Comparison of ENCODE assay signal across 1 cellular context in the genomic region with DNA sequence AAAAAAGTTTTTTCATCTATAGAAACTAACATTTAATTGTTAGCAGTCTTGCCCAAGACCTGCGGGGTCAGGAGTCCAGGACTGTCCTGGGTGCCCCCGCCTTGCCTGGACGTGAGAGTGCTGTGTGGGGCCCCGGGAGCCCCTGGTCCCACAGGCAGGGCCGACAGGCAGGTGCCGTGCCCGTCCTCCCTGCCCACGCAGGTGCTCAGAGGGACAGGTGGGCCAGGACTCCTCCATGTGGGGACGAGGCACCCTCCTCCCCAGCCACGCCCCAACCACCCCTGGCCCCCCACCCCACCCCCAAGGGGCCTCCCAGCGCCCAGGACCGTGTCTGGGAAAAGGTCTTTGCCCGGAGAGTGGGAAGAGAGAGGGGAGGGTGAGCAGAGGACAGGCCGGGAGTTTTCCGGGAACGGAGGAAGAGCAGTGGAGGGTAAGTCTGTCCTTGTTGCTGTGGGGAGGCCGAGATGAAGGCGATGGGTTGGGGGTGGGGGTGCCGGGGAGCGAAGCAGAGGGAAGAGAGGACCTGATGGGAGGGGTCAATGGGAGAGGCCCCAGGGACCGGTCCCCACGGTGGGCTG.
TF ChIP-seq lines count a peak whose summit lies in the region.

No MANE protein-coding gene starts in this region.

TF ChIP-seq in GM12878, 131 proteins besides CTCF, POLR2A, EP300 and RAD21:
- TF ChIP-seq, protein P1, sequence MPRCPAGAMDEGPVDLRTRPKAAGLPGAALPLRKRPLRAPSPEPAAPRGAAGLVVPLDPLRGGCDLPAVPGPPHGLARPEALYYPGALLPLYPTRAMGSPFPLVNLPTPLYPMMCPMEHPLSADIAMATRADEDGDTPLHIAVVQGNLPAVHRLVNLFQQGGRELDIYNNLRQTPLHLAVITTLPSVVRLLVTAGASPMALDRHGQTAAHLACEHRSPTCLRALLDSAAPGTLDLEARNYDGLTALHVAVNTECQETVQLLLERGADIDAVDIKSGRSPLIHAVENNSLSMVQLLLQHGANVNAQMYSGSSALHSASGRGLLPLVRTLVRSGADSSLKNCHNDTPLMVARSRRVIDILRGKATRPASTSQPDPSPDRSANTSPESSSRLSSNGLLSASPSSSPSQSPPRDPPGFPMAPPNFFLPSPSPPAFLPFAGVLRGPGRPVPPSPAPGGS (IDR thresholded peaks at IDR 0.05; ENCODE audit: borderline replicate concordance, insufficient read depth, low read depth, low read length, poor library complexity, severe bottlenecking) = no peak
- TF ChIP-seq TCF7 (IDR thresholded peaks at IDR 0.05; ENCODE audit: borderline replicate concordance) = no peak
- TF ChIP-seq, protein P2, sequence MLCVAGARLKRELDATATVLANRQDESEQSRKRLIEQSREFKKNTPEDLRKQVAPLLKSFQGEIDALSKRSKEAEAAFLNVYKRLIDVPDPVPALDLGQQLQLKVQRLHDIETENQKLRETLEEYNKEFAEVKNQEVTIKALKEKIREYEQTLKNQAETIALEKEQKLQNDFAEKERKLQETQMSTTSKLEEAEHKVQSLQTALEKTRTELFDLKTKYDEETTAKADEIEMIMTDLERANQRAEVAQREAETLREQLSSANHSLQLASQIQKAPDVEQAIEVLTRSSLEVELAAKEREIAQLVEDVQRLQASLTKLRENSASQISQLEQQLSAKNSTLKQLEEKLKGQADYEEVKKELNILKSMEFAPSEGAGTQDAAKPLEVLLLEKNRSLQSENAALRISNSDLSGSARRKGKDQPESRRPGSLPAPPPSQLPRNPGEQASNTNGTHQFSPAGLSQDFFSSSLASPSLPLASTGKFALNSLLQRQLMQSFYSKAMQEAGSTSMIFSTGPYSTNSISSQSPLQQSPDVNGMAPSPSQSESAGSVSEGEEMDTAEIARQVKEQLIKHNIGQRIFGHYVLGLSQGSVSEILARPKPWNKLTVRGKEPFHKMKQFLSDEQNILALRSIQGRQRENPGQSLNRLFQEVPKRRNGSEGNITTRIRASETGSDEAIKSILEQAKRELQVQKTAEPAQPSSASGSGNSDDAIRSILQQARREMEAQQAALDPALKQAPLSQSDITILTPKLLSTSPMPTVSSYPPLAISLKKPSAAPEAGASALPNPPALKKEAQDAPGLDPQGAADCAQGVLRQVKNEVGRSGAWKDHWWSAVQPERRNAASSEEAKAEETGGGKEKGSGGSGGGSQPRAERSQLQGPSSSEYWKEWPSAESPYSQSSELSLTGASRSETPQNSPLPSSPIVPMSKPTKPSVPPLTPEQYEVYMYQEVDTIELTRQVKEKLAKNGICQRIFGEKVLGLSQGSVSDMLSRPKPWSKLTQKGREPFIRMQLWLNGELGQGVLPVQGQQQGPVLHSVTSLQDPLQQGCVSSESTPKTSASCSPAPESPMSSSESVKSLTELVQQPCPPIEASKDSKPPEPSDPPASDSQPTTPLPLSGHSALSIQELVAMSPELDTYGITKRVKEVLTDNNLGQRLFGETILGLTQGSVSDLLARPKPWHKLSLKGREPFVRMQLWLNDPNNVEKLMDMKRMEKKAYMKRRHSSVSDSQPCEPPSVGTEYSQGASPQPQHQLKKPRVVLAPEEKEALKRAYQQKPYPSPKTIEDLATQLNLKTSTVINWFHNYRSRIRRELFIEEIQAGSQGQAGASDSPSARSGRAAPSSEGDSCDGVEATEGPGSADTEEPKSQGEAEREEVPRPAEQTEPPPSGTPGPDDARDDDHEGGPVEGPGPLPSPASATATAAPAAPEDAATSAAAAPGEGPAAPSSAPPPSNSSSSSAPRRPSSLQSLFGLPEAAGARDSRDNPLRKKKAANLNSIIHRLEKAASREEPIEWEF (IDR thresholded peaks at IDR 0.05; ENCODE audit: insufficient replicate concordance, low read depth, low read length) = no peak
- TF ChIP-seq TAF1 (IDR thresholded peaks at IDR 0.05; ENCODE audit: borderline replicate concordance, low read depth, low read length) = no peak
- no peak for TF ChIP-seq FOXK2 (IDR thresholded peaks at IDR 0.05)
- no peak for TF ChIP-seq SIX5 (IDR thresholded peaks at IDR 0.05; ENCODE audit: low read depth, low read length, severe bottlenecking)
- no peak for TF ChIP-seq IKZF1 (conservative IDR thresholded peaks at IDR 0.05)
TF ChIP-seq in GM12878: peak in this region for 0.
